17 cellular contexts compared by ENCODE assay signal in genomic region chr15:25864966-25865365, GRCh38. TPM values are rescaled to one million over a fixed set of nuclear protein-coding genes. Genes with fewer than 3 reads are reported as not detected.
DNase-seq lines count a peak whose midpoint lies in the region; ATAC-seq and TF ChIP-seq lines count a peak whose summit lies in the region.
"Had no signal": no experiment of that assay in that cellular context is flagged by ENCODE, and none has a peak within 500 bp of the region (broad histone marks: within the 10 kb centered on the region; RNA-seq: fewer than 3 reads in every experiment).

No MANE protein-coding gene starts in this region.

- H3K36me3 ChIP-seq in tibial nerve: no peaks in the 10 kb centered on the region

- no peak for ATAC-seq in stimulated activated naive CD8-positive, alpha-beta T cell treated with anti-CD3 and anti-CD28 coated beads, Interleukin-15, Interleukin-2, amounts not matched to agents 100 U/mL and 50 U/mL, for 24 hours
- ATAC-seq in T-cell (replicated peaks in 1 of 4) (no peak), HG03175 (IDR thresholded peaks at IDR 0.05; ENCODE audit: unreplicated experiment) (no peak), GM19324 (IDR thresholded peaks at IDR 0.05; ENCODE audit: low FRiP score, unreplicated experiment) (no peak)
- ATAC-seq: activated T-cell treated with anti-CD3 and anti-CD28 coated beads, Interleukin-2, amount 50 U/mL, for 72 hours had no signal

- no peaks in the 10 kb centered on the region for H3K9me3 ChIP-seq in tibial nerve

- peaks cover 0 to 38% (median 2%) of the 10 kb centered on the region in 4 donors for H3K4me1 ChIP-seq in tibial nerve
- H3K4me1 ChIP-seq: parathyroid adenoma had no signal

- no peaks in the 10 kb centered on the region for H3K9me3 Mint-ChIP-seq in stimulated activated naive CD8-positive, alpha-beta T cell treated with anti-CD3 and anti-CD28 coated beads, Interleukin-15, Interleukin-2, amounts not matched to agents 100 ng/mL and 50 ng/mL, for 24 hours
- no peaks in the 10 kb centered on the region for H3K9me3 Mint-ChIP-seq in T-cell
- H3K9me3 Mint-ChIP-seq: activated T-cell treated with anti-CD3 and anti-CD28 coated beads, Interleukin-2, amount 50 U/mL, for 72 hours had no signal

- DNase-seq in stimulated activated naive CD8-positive, alpha-beta T cell treated with anti-CD3 and anti-CD28 coated beads, Interleukin-15, Interleukin-2, amounts not matched to agents 100 U/mL and 50 U/mL, for 24 hours: no peak
- DNase-seq in T-cell (no peak), kidney glomerular epithelial cell (lab: John Stamatoyannopoulos, UW) (peak; percentile 71), tibial nerve (ENCODE audit: low spot score in 2 of 2) (no peak)
- DNase-seq: activated T-cell treated with anti-CD3 and anti-CD28 coated beads, Interleukin-2, amount 50 U/mL, for 72 hours; aorta; midbrain; MV-4-11; NCI-H2081; NCI-H510A; SIG-M5; stimulated activated CD4-positive, alpha-beta T cell treated with anti-CD3 and anti-CD28 coated beads, Interleukin-2, amount 100 ng/mL, for 48 hours; T-helper 9 cell had no signal

- H3K4me3 Mint-ChIP-seq in stimulated activated naive CD8-positive, alpha-beta T cell treated with anti-CD3 and anti-CD28 coated beads, Interleukin-15, Interleukin-2, amounts not matched to agents 100 ng/mL and 50 ng/mL, for 24 hours: no peak overlapping the region
- peak overlapping the region; percentile 81 to 87 (median 85) for H3K4me3 Mint-ChIP-seq in T-cell

- H3K27ac ChIP-seq in tibial nerve: peak overlapping the region in 1 of 4 donors; percentile 24
- H3K27ac ChIP-seq: parathyroid adenoma had no signal

- H3K27ac Mint-ChIP-seq in stimulated activated naive CD8-positive, alpha-beta T cell treated with anti-CD3 and anti-CD28 coated beads, Interleukin-15, Interleukin-2, amounts not matched to agents 100 ng/mL and 50 ng/mL, for 24 hours: peak overlapping the region; percentile 62
- H3K27ac Mint-ChIP-seq in T-cell: peak overlapping the region; percentile 50 to 61
- H3K27ac Mint-ChIP-seq: activated T-cell treated with anti-CD3 and anti-CD28 coated beads, Interleukin-2, amount 50 U/mL, for 72 hours had no signal

- CTCF ChIA-PET in T-cell (lab: Charles Lee): no interaction called here

- TF ChIP-seq POLR2A in tibial nerve (IDR thresholded peaks at IDR 0.05): no peak

- peaks cover 31% of the 10 kb centered on the region for H3K4me1 Mint-ChIP-seq in stimulated activated naive CD8-positive, alpha-beta T cell treated with anti-CD3 and anti-CD28 coated beads, Interleukin-15, Interleukin-2, amounts not matched to agents 100 ng/mL and 50 ng/mL, for 24 hours (ENCODE audit: low read depth)
- peaks cover 26 to 32% (median 27%) of the 10 kb centered on the region in 3 donors for H3K4me1 Mint-ChIP-seq in T-cell

- H3K36me3 Mint-ChIP-seq in stimulated activated naive CD8-positive, alpha-beta T cell treated with anti-CD3 and anti-CD28 coated beads, Interleukin-15, Interleukin-2, amounts not matched to agents 100 ng/mL and 50 ng/mL, for 24 hours (ENCODE audit: low read depth): peaks cover 13% of the 10 kb centered on the region
- peaks cover 2% of the 10 kb centered on the region for H3K36me3 Mint-ChIP-seq in T-cell

- no peak overlapping the region for H3K4me3 ChIP-seq in tibial nerve

- WGBS in tibial nerve, 2 donors: 90 to 92% methylated on average over 3 of the region's 3 CpGs

- no peak for TF ChIP-seq CTCF in tibial nerve (IDR thresholded peaks at IDR 0.05)

- POLR2A ChIA-PET in T-cell (lab: Charles Lee): no interaction called here

- no peak for TF ChIP-seq EP300 in tibial nerve (IDR thresholded peaks at IDR 0.05)

- H3K27me3 ChIP-seq in tibial nerve: peaks cover 0 to 4% of the 10 kb centered on the region in 2 donors

- peaks cover 9% of the 10 kb centered on the region for H3K27me3 Mint-ChIP-seq in stimulated activated naive CD8-positive, alpha-beta T cell treated with anti-CD3 and anti-CD28 coated beads, Interleukin-15, Interleukin-2, amounts not matched to agents 100 ng/mL and 50 ng/mL, for 24 hours
- peaks cover 0 to 7% of the 10 kb centered on the region in 2 donors for H3K27me3 Mint-ChIP-seq in T-cell

RNA-seq across cellular contexts. Expression of gene ATP10A, which starts 1.8 kb away (rescaled TPM):
- total RNA-seq in T-cell (10 to 100 TPM; 37.3 to 65.5 (median 53.4) TPM), tibial nerve (10 to 100 TPM in 3 of 4 donors, 1 to 10 TPM in 1; 8.1 to 36.0 (median 17.9) TPM)
